9 cellular contexts compared by ENCODE assay signal in the genomic region with DNA sequence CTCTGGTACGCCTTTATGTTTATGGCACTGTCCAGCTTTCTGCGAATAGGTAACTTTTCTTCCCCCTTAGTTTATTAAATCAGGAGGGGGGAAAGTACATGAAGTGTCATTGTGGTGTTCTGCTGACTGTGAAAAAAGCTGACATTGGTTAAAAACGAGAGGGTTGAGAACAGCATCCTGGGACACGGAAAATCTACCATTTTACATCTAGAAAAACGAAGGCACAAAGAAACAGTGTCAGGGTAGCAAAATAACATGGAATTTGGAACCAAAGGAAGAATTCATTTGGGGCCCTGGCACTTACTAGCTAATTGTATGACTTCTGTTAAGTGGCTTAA. TPM values are rescaled to one million over a fixed set of nuclear protein-coding genes. Genes with fewer than 3 reads are reported as not detected.
A peak's percentile ranks its signal among the peaks of the same experiment; 100 is the strongest.
DNase-seq lines count a peak whose midpoint lies in the region; ATAC-seq, FAIRE-seq and TF ChIP-seq lines count a peak whose summit lies in the region.
"Had no signal": no experiment of that assay in that cellular context is flagged by ENCODE, and none has a peak within 500 bp of the region (broad histone marks: within the 10 kb centered on the region; RNA-seq: fewer than 3 reads in every experiment).

No MANE protein-coding gene starts in this region.

- H3K9me3 Mint-ChIP-seq in natural killer cell = no peaks in the 10 kb centered on the region
- H3K9me3 Mint-ChIP-seq: activated naive CD4-positive, alpha-beta T cell treated with anti-CD3 and anti-CD28 coated beads, Interleukin-2, amount 50 U/mL, for 72 hours had no signal

- no peaks in the 10 kb centered on the region for H3K36me3 Mint-ChIP-seq in natural killer cell
- H3K36me3 Mint-ChIP-seq: activated naive CD4-positive, alpha-beta T cell treated with anti-CD3 and anti-CD28 coated beads, Interleukin-2, amount 50 U/mL, for 72 hours had no signal

- POLR2A ChIA-PET in AG04449 (lab: Yijun Ruan, JAX) = no interaction called here

- peak overlapping the region; percentile 43 for H3K4me3 ChIP-seq in AG04449 (ENCODE audit: low read depth, low read length)
- H3K4me3 ChIP-seq in choroid plexus epithelial cell (ENCODE audit: low read depth, low read length) = peak overlapping the region; percentile 17

- H3K27ac Mint-ChIP-seq in natural killer cell = peak overlapping the region; percentile 21 to 89

- TF ChIP-seq CTCF in AG04449 (IDR thresholded peaks at IDR 0.05; ENCODE audit: insufficient read depth, low read length, missing control alignments) (no peak), choroid plexus epithelial cell (conservative IDR thresholded peaks at IDR 0.05; ENCODE audit: low read depth, low read length) (no peak), natural killer cell (IDR thresholded peaks at IDR 0.05) (no peak)

- no peak for FAIRE-seq in urothelium cell line (lab: Jason Lieb, UNC)

- H3K27me3 Mint-ChIP-seq in natural killer cell (ENCODE audit: low read depth in 2 of 2) = peaks cover 2 to 51% of the 10 kb centered on the region in 2 donors

- peak overlapping the region; percentile 91 for H3K4me3 Mint-ChIP-seq in natural killer cell

- peaks cover 19 to 28% of the 10 kb centered on the region in 2 donors for H3K4me1 Mint-ChIP-seq in natural killer cell

- DNase-seq in AG04449 (ENCODE audit: low read depth, low spot score) = no peak
- no peak for DNase-seq in choroid plexus epithelial cell (ENCODE audit: low read depth)
- DNase-seq in natural killer cell = no peak
- DNase-seq in Kasumi-1 (lab: John Stamatoyannopoulos, UW) = no peak
- DNase-seq in DMS153 treated with DMSO at 0.1 percent for 48 hours (lab: John Stamatoyannopoulos, UW; ENCODE audit: unreplicated experiment) = no peak
- DNase-seq in NCI-H1436 (lab: John Stamatoyannopoulos, UW) = no peak
- DNase-seq in urothelium cell line (ENCODE audit: low spot score) = no peak

- CTCF ChIA-PET in AG04449 (lab: Yijun Ruan, JAX) = interaction anchor here (1.4 kb wide), 1 partner anchor 10 kb away, joined by 4 read pairs; no protein-coding TSS in a partner anchor

- intact Hi-C loops in natural killer cell (cut with micrococcal nuclease) = no loop called here

- ATAC-seq in HG02981 (IDR thresholded peaks at IDR 0.05; ENCODE audit: unreplicated experiment) (peak; percentile 0), natural killer cell (no peak)

RNA-seq across cellular contexts. Expression of gene AMOT, which starts 1.2 kb away (rescaled TPM):
- 10 to 100 TPM in 1 of 3 donors, 1 to 10 TPM in 2; 7.1 to 15.8 (median 9.3) TPM for total RNA-seq in natural killer cell
